Comparison of ENCODE assay signal across 22 cellular contexts in genomic region chr3:30505866-30506517, GRCh38.
A peak's percentile ranks its signal among the peaks of the same experiment; 100 is the strongest.
DNase-seq lines count a peak whose midpoint lies in the region; ATAC-seq, FAIRE-seq and TF ChIP-seq lines count a peak whose summit lies in the region.
"Had no signal": no experiment of that assay in that cellular context is flagged by ENCODE, and none has a peak within 500 bp of the region (broad histone marks: within the 10 kb centered on the region; RNA-seq: fewer than 3 reads in every experiment).

No MANE protein-coding gene starts in this region.

- no peaks in the 10 kb centered on the region for H3K9me3 ChIP-seq in mesenchymal stem cell (ENCODE audit: control insufficient read depth, low read length)
- H3K9me3 ChIP-seq: SK-N-SH had no signal

- TF ChIP-seq CTCF in AG10803 (conservative IDR thresholded peaks at IDR 0.05; ENCODE audit: low read length) = no peak
- no peak for TF ChIP-seq CTCF in choroid plexus epithelial cell (conservative IDR thresholded peaks at IDR 0.05; ENCODE audit: low read depth, low read length)

- no peak overlapping the region for H4K8ac ChIP-seq in mesenchymal stem cell (ENCODE audit: low read length)

- H3K9ac ChIP-seq in mesenchymal stem cell (ENCODE audit: low read length) = no peak overlapping the region
- H3K9ac ChIP-seq: BLaER1 treated with 17β-estradiol and CSF1 and Interleukin-3, amounts not matched to agents 10 nM and 100 nM; KMS-11; SK-N-SH had no signal

- no peak overlapping the region for H2AK5ac ChIP-seq in mesenchymal stem cell (ENCODE audit: low read length, severe bottlenecking)

- WGBS in mesenchymal stem cell = 85% methylated on average over 3 of the region's 6 CpGs

- H3K4me3 ChIP-seq in AG10803 (ENCODE audit: low read length) (no peak overlapping the region), choroid plexus epithelial cell (ENCODE audit: low read depth, low read length) (no peak overlapping the region), mesenchymal stem cell (ENCODE audit: insufficient read depth in 1 of 2, low read depth in 1 of 2, low read length in 2 of 2) (no peak overlapping the region)
- H3K4me3 ChIP-seq: BLaER1 treated with 17β-estradiol and CSF1 and Interleukin-3, amounts not matched to agents 10 nM and 100 nM; GM23338 had no signal

- H2AFZ ChIP-seq in mesenchymal stem cell (ENCODE audit: low read depth, low read length) = no peak overlapping the region
- H2AFZ ChIP-seq: GM23338 had no signal

- no peak overlapping the region for H3K23ac ChIP-seq in mesenchymal stem cell (ENCODE audit: low read length in 2 of 2)

- no peaks in the 10 kb centered on the region for H3K36me3 ChIP-seq in mesenchymal stem cell (ENCODE audit: control insufficient read depth in 1 of 2, insufficient read depth in 2 of 2, low read depth in 1 of 2, low read length in 2 of 2)
- H3K36me3 ChIP-seq: BLaER1 treated with 17β-estradiol and CSF1 and Interleukin-3, amounts not matched to agents 10 nM and 100 nM had no signal

- DNase-seq in AG10803 (ENCODE audit: low read depth) (peak; percentile 38), NCI-H226 (peak; percentile 46), choroid plexus epithelial cell (ENCODE audit: low read depth) (peak; percentile 75), mesenchymal stem cell (peak; percentile 59), GM19239 (ENCODE audit: insufficient read length, low spot score) (no peak)
- no peak for DNase-seq in activated naive CD4-positive, alpha-beta T cell treated with Interleukin-2 at 50 U/mL for 16 hours
- DNase-seq: CD8-positive, alpha-beta memory T cell; HCEC 1CT; NCI-H1417; NCI-H1930; NCI-H345; NCI-H524 treated with DMSO at 0.1 percent for 48 hours; SHP77 treated with DMSO at 0.1 percent for 48 hours; SK-N-SH had no signal

- H3K27me3 ChIP-seq in mesenchymal stem cell (ENCODE audit: control insufficient read depth in 1 of 2, insufficient read depth in 1 of 2, low read length in 2 of 2) = no peaks in the 10 kb centered on the region
- H3K27me3 ChIP-seq: BLaER1 treated with 17β-estradiol and CSF1 and Interleukin-3, amounts not matched to agents 10 nM and 100 nM had no signal

- no peak for ATAC-seq in GM21367 (IDR thresholded peaks at IDR 0.05; ENCODE audit: unreplicated experiment)
- ATAC-seq in HG03442 (IDR thresholded peaks at IDR 0.05; ENCODE audit: unreplicated experiment) = no peak
- ATAC-seq: GM23338, HepG2 had no signal

- no peaks in the 10 kb centered on the region for H3K79me1 ChIP-seq in mesenchymal stem cell (replicated peaks; ENCODE audit: low read length, poor library complexity, severe bottlenecking)

- H2BK12ac ChIP-seq in mesenchymal stem cell (ENCODE audit: low read length in 2 of 2) = no peak overlapping the region

- no peak overlapping the region for H3K14ac ChIP-seq in mesenchymal stem cell (ENCODE audit: low read length in 2 of 2)

- H3K4me2 ChIP-seq in mesenchymal stem cell (ENCODE audit: low read length, poor library complexity, severe bottlenecking) = no peak overlapping the region
- H3K4me2 ChIP-seq: BLaER1 treated with 17β-estradiol and CSF1 and Interleukin-3, amounts not matched to agents 10 nM and 100 nM; GM23338; KMS-11; SK-N-SH had no signal

- no peak overlapping the region for H2BK5ac ChIP-seq in mesenchymal stem cell (ENCODE audit: low read depth, low read length, poor library complexity, severe bottlenecking)

- H3K27ac ChIP-seq in mesenchymal stem cell (ENCODE audit: low read length, poor library complexity, severe bottlenecking) = no peak overlapping the region
- H3K27ac ChIP-seq: BLaER1 treated with 17β-estradiol and CSF1 and Interleukin-3, amounts not matched to agents 10 nM and 100 nM; KMS-11 had no signal

- H2BK120ac ChIP-seq in mesenchymal stem cell (ENCODE audit: low read depth, low read length) = no peak overlapping the region

- H3K4ac ChIP-seq in mesenchymal stem cell (ENCODE audit: low read depth in 1 of 2, low read length in 2 of 2) = no peak overlapping the region

- no peak overlapping the region for H4K91ac ChIP-seq in mesenchymal stem cell (ENCODE audit: low read length)

- FAIRE-seq in GM19239 (lab: Jason Lieb, UNC) = no peak
- FAIRE-seq: A204.1, D721Med, HepG2 had no signal

- no peak overlapping the region for H3K18ac ChIP-seq in mesenchymal stem cell (ENCODE audit: low read depth in 1 of 2, low read length in 2 of 2)

- no peak overlapping the region for H2BK15ac ChIP-seq in mesenchymal stem cell (ENCODE audit: low read depth, poor library complexity, severe bottlenecking)

- H3K4me1 ChIP-seq in mesenchymal stem cell (ENCODE audit: control insufficient read depth, insufficient read depth, low read depth, low read length) = peaks cover 3% of the 10 kb centered on the region

Comparison
In these comparisons a context has a peak if more than half of its experiments do, and no peak if none do; other contexts are left out.
1. DNase-seq: peak in AG10803 (single experiment), NCI-H226 (single experiment), choroid plexus epithelial cell (single experiment) and mesenchymal stem cell (single experiment); none in activated naive CD4-positive, alpha-beta T cell treated with Interleukin-2 at 50 U/mL for 16 hours (single experiment) and GM19239 (single experiment).